1 cellular context compared by ENCODE assay signal in genomic region chr6:33453361-33454008, GRCh38.
TF ChIP-seq lines count a peak whose summit lies in the region.

No MANE protein-coding gene starts in this region.

TF ChIP-seq in HepG2, 621 proteins besides CTCF, POLR2A, EP300 and RAD21:
- TF ChIP-seq ATF6 (CRISPR knock-in tag; conservative IDR thresholded peaks at IDR 0.05) (no peak), ZNF274 (CRISPR knock-in tag; IDR thresholded peaks at IDR 0.05) (no peak), PRMT3 (CRISPR knock-in tag; IDR thresholded peaks at IDR 0.05; ENCODE audit: borderline replicate concordance, low read depth) (no peak), NAIF1 (CRISPR knock-in tag; IDR thresholded peaks at IDR 0.05; ENCODE audit: borderline replicate concordance) (0 out of 2 replicates have a peak, but pooled peaks have one; percentile 24), MATR3 (CRISPR knock-in tag; IDR thresholded peaks at IDR 0.05) (no peak), MED1 (CRISPR knock-in tag; IDR thresholded peaks at IDR 0.05) (no peak), NCOR1 (IDR thresholded peaks at IDR 0.05; ENCODE audit: borderline replicate concordance, low read length) (no peak), KAT2B (IDR thresholded peaks at IDR 0.05; ENCODE audit: borderline replicate concordance, low read depth, low read length) (no peak), ZBTB20 (CRISPR knock-in tag; IDR thresholded peaks at IDR 0.05; ENCODE audit: borderline replicate concordance, low read depth) (no peak), ZNF737 (CRISPR knock-in tag; IDR thresholded peaks at IDR 0.05; ENCODE audit: borderline replicate concordance) (no peak), AHDC1 (CRISPR knock-in tag; IDR thresholded peaks at IDR 0.05; ENCODE audit: borderline replicate concordance) (0 out of 2 replicates have a peak, but pooled peaks have one; percentile 1), LCORL (IDR thresholded peaks at IDR 0.05) (no peak), LCORL (CRISPR knock-in tag; IDR thresholded peaks at IDR 0.05) (no peak), ZNF777 (CRISPR knock-in tag; IDR thresholded peaks at IDR 0.05) (no peak), RARA (CRISPR knock-in tag; IDR thresholded peaks at IDR 0.05) (no peak), NFATC3 (CRISPR knock-in tag; IDR thresholded peaks at IDR 0.05) (no peak), CBX2 (IDR thresholded peaks at IDR 0.05; ENCODE audit: low read depth, low read length) (no peak), CBX2 (CRISPR knock-in tag; IDR thresholded peaks at IDR 0.05; ENCODE audit: low read depth) (no peak), ARID3A (IDR thresholded peaks at IDR 0.05; ENCODE audit: low read depth, low read length) (0 out of 2 replicates have a peak, but pooled peaks have one; percentile 1), ZNF784 (CRISPR knock-in tag; IDR thresholded peaks at IDR 0.05; ENCODE audit: borderline replicate concordance) (0 out of 2 replicates have a peak, but pooled peaks have one; percentile 9)
- TF ChIP-seq, protein P1, sequence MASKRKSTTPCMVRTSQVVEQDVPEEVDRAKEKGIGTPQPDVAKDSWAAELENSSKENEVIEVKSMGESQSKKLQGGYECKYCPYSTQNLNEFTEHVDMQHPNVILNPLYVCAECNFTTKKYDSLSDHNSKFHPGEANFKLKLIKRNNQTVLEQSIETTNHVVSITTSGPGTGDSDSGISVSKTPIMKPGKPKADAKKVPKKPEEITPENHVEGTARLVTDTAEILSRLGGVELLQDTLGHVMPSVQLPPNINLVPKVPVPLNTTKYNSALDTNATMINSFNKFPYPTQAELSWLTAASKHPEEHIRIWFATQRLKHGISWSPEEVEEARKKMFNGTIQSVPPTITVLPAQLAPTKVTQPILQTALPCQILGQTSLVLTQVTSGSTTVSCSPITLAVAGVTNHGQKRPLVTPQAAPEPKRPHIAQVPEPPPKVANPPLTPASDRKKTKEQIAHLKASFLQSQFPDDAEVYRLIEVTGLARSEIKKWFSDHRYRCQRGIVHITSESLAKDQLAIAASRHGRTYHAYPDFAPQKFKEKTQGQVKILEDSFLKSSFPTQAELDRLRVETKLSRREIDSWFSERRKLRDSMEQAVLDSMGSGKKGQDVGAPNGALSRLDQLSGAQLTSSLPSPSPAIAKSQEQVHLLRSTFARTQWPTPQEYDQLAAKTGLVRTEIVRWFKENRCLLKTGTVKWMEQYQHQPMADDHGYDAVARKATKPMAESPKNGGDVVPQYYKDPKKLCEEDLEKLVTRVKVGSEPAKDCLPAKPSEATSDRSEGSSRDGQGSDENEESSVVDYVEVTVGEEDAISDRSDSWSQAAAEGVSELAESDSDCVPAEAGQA (IDR thresholded peaks at IDR 0.05; ENCODE audit: low read depth) = no peak
- TF ChIP-seq, protein P1 (CRISPR knock-in tag; IDR thresholded peaks at IDR 0.05; ENCODE audit: borderline replicate concordance) = 0 out of 2 replicates have a peak, but pooled peaks have one; percentile 12
